In genomic region chr16:89706446-89707260, GRCh38 we compare ENCODE assay signal across 15 cellular contexts. TPM values are rescaled to one million over a fixed set of nuclear protein-coding genes. Genes with fewer than 3 reads are reported as not detected.
A peak's percentile ranks its signal among the peaks of the same experiment; 100 is the strongest.
DNase-seq lines count a peak whose midpoint lies in the region; ATAC-seq, FAIRE-seq and TF ChIP-seq lines count a peak whose summit lies in the region.
"Had no signal": no experiment of that assay in that cellular context is flagged by ENCODE, and none has a peak within 500 bp of the region (broad histone marks: within the 10 kb centered on the region; RNA-seq: fewer than 3 reads in every experiment).

No MANE protein-coding gene starts in this region.

- H3K4ac ChIP-seq in H1 (replicated peaks; ENCODE audit: insufficient read length, low read depth, low read length) = no peak overlapping the region

- CTCF ChIA-PET in mammary epithelial cell (lab: Charles Lee; ENCODE audit: low non-redundant PET) = interaction anchor here (0.6 to 1.0 kb wide), 3 partner anchors 53 to 154 kb away, joined by 4 read pairs; no protein-coding TSS in a partner anchor
- CTCF ChIA-PET in MCF 10A (lab: Yijun Ruan, JAX) = interaction anchor here (0.8 to 1.5 kb wide), 12 partner anchors 8 to 217 kb away, joined by 3 to 10 read pairs (median 4); partner anchors contain the start of gene TUBB3
- CTCF ChIA-PET in H1 (lab: Charles Lee; ENCODE audit: partially characterized antibody) = interaction anchor here (0.6 to 7.2 kb wide), 43 partner anchors 8 to 906 kb away, joined by 3 to 69 read pairs (median 4); partner anchors contain the start of genes FANCA and VPS9D1

- no peak overlapping the region for H3K18ac ChIP-seq in H1 (ENCODE audit: extremely low read depth, low read length)

- TF ChIP-seq CTCF in mammary epithelial cell (conservative IDR thresholded peaks at IDR 0.05 in 1 of 2, IDR thresholded peaks at IDR 0.05 in 1 of 2; ENCODE audit: extremely low read depth in 1 of 2, insufficient read depth in 1 of 2, low read depth in 1 of 2, low read length in 2 of 2) (no peak), MCF 10A (IDR thresholded peaks at IDR 0.05; ENCODE audit: unreplicated experiment) (no peak), Loucy (conservative IDR thresholded peaks at IDR 0.05; ENCODE audit: low read length) (no peak), H1 (IDR thresholded peaks at IDR 0.05; ENCODE audit: control extremely low read depth in 1 of 3, insufficient read depth in 1 of 3, low read depth in 1 of 3, low read length in 3 of 3) (no peak), ovary (IDR thresholded peaks at IDR 0.05) (no peak), GM20000 (IDR thresholded peaks at IDR 0.05; ENCODE audit: extremely low read depth, missing control alignments) (no peak)

- no peak overlapping the region for H3K14ac ChIP-seq in H1 (ENCODE audit: insufficient read length)

- H3F3A ChIP-seq in Loucy (ENCODE audit: low read depth) = no peaks in the 10 kb centered on the region

- H2BK12ac ChIP-seq in H1 (ENCODE audit: low read depth, low read length) = no peak overlapping the region; the same call in 1 of the 2 replicates

- H3K27ac Mint-ChIP-seq in MCF 10A (ENCODE audit: low read depth, unreplicated experiment) = no peak overlapping the region
- H3K27ac Mint-ChIP-seq: activated naive CD8-positive, alpha-beta T cell; activated T-cell treated with anti-CD3 and anti-CD28 coated beads, Interleukin-2, amount 50 U/mL, for 24 hours; memory B cell had no signal

- H4K91ac ChIP-seq in H1 (replicated peaks; ENCODE audit: insufficient read length, low read length) = no peak overlapping the region

- DNase-seq in mammary epithelial cell = no peak
- no peak for DNase-seq in MCF 10A (ENCODE audit: unreplicated experiment)
- DNase-seq in H1 (ENCODE audit: low read depth in 1 of 2, low spot score in 2 of 2) = no peak
- DNase-seq in ovary = peak in 3 of 5 donors; percentile 9 to 42 (median 35)
- DNase-seq in GM20000 (ENCODE audit: low spot score) = no peak

- BruUV-seq in mammary epithelial cell (replicated peaks; lab: Mats Ljungman, UMichigan) (no TSS peak), MCF 10A (replicated peaks; lab: Mats Ljungman, UMichigan) (no TSS peak)

- no peaks in the 10 kb centered on the region for H3K9me3 ChIP-seq in mammary epithelial cell (replicated peaks; ENCODE audit: insufficient read depth, low read length)
- H3K9me3 ChIP-seq in Loucy (ENCODE audit: insufficient read depth, low read depth, low read length) = no peaks in the 10 kb centered on the region
- H3K9me3 ChIP-seq in H1 (ENCODE audit: insufficient read depth in 2 of 2, low read depth in 1 of 2, low read length in 1 of 2) = no peaks in the 10 kb centered on the region
- no peaks in the 10 kb centered on the region for H3K9me3 ChIP-seq in ovary

- dilution Hi-C loops in mammary epithelial cell (cut with HindIII; ENCODE audit: low sequenced_read_pairs) = no loop called here

- no peak for FAIRE-seq in H1 (lab: Jason Lieb, UNC)
- FAIRE-seq: RCC 7860, urothelium cell line had no signal

- no peak overlapping the region for H2BK5ac ChIP-seq in H1 (ENCODE audit: low read depth, low read length)

- no peak overlapping the region for H3K56ac ChIP-seq in H1 (replicated peaks; ENCODE audit: insufficient read length, low read depth, low read length)

- peaks cover 2% of the 10 kb centered on the region; the same call in 1 of the 2 replicates for H3K23me2 ChIP-seq in H1 (ENCODE audit: low read depth, low read length)

- H2BK20ac ChIP-seq in H1 (ENCODE audit: low read length) = no peak overlapping the region

- peaks cover 3% of the 10 kb centered on the region for H3K4me1 ChIP-seq in mammary epithelial cell (ENCODE audit: insufficient read depth, low read length)
- H3K4me1 ChIP-seq in Loucy (ENCODE audit: insufficient read depth, low read length, poor library complexity, severe bottlenecking) = peaks cover 2% of the 10 kb centered on the region
- peaks cover 0 to 18% (median 11%) of the 10 kb centered on the region in 4 experiments; a peak in 6 of 7 replicates for H3K4me1 ChIP-seq in H1 (replicated peaks in 1 of 4; ENCODE audit: control insufficient read depth in 3 of 4, insufficient read depth in 4 of 4, low read length in 3 of 4)
- peaks cover 4% of the 10 kb centered on the region for H3K4me1 ChIP-seq in ovary (ENCODE audit: insufficient read depth)

- no peaks in the 10 kb centered on the region for H3K9me2 ChIP-seq in Loucy (replicated peaks; ENCODE audit: low read depth, low read length)

- H3K27me3 ChIP-seq in mammary epithelial cell (ENCODE audit: insufficient read depth, low read length) (no peaks in the 10 kb centered on the region), Loucy (ENCODE audit: insufficient read depth, low read length, poor library complexity, severe bottlenecking) (no peaks in the 10 kb centered on the region), H1 (replicated peaks in 1 of 4; ENCODE audit: control insufficient read depth in 3 of 4, extremely low read depth in 1 of 4, insufficient read depth in 3 of 4, low read length in 3 of 4) (peaks cover 0 to 9% (median 2%) of the 10 kb centered on the region in 4 experiments; a peak in 3 of 7 replicates), ovary (no peaks in the 10 kb centered on the region)

- TF ChIP-seq RAD21 in H1 (IDR thresholded peaks at IDR 0.05 in 1 of 2, conservative IDR thresholded peaks at IDR 0.05 in 1 of 2; ENCODE audit: low read depth in 2 of 2, low read length in 2 of 2) = no peak

- no peaks in the 10 kb centered on the region for H3K4me1 Mint-ChIP-seq in MCF 10A (ENCODE audit: insufficient read depth, unreplicated experiment)
- H3K4me1 Mint-ChIP-seq: nephron had no signal

- H2AK5ac ChIP-seq in H1 (ENCODE audit: low read depth, low read length) = no peak overlapping the region

- no peak overlapping the region for H3K23ac ChIP-seq in H1 (ENCODE audit: insufficient read length)

- H3K27me3 Mint-ChIP-seq in MCF 10A (ENCODE audit: insufficient read depth, unreplicated experiment) = no peaks in the 10 kb centered on the region
- H3K27me3 Mint-ChIP-seq: activated naive CD8-positive, alpha-beta T cell; activated T-cell treated with anti-CD3 and anti-CD28 coated beads, Interleukin-2, amount 50 U/mL, for 24 hours; memory B cell had no signal

- no peak overlapping the region; the same call in 1 of the 2 replicates for H2BK15ac ChIP-seq in H1 (ENCODE audit: low read length)

- H3K4me3 ChIP-seq in mammary epithelial cell (replicated peaks in 1 of 3; ENCODE audit: insufficient read depth in 1 of 3, low read depth in 2 of 3, low read length in 3 of 3) (no peak overlapping the region), Loucy (ENCODE audit: low read length, poor library complexity, severe bottlenecking) (peak overlapping the region; percentile 35), H1 (ENCODE audit: extremely low read depth in 1 of 4, insufficient read depth in 2 of 4, low read depth in 3 of 4, low read length in 4 of 4) (peak overlapping the region in 1 of 4 experiments; percentile 22; a peak in 2 of 8 replicates), ovary (no peak overlapping the region)

- H3K27ac ChIP-seq in mammary epithelial cell (ENCODE audit: insufficient read depth, low read depth, low read length) (no peak overlapping the region), H1 (ENCODE audit: low read depth, low read length) (no peak overlapping the region), ovary (no peak overlapping the region)

- in situ Hi-C loops in mammary epithelial cell (cut with MboI; ENCODE audit: low sequenced_read_pairs in 2 of 2) = no loop called here

- ATAC-seq in activated CD4-positive, CD25-positive, alpha-beta regulatory T cell treated with anti-CD3 and anti-CD28 coated beads, Interleukin-2, amount 50 U/mL, for 24 hours = no peak
- ATAC-seq in GM18909 (IDR thresholded peaks at IDR 0.05; ENCODE audit: poor library complexity, unreplicated experiment) = no peak

- H4K8ac ChIP-seq in H1 (ENCODE audit: extremely low read depth, insufficient read depth, low read length) = peak overlapping the region; percentile 93

- H3K9ac ChIP-seq in mammary epithelial cell (ENCODE audit: insufficient read depth, low read length) = no peak overlapping the region
- no peak overlapping the region for H3K9ac ChIP-seq in Loucy (ENCODE audit: low read depth, low read length, poor library complexity, severe bottlenecking)
- no peak overlapping the region; a peak in 1 of 7 replicates for H3K9ac ChIP-seq in H1 (replicated peaks in 1 of 4; ENCODE audit: extremely low read depth in 1 of 4, low read depth in 3 of 4, low read length in 3 of 4)

- no peak for TF ChIP-seq POLR2A in H1 (IDR thresholded peaks at IDR 0.05; ENCODE audit: control extremely low read depth in 1 of 2, low read depth in 2 of 2, low read length in 2 of 2)
- no peak for TF ChIP-seq POLR2A in ovary (IDR thresholded peaks at IDR 0.05)

- no peaks in the 10 kb centered on the region for H3K36me3 Mint-ChIP-seq in MCF 10A (ENCODE audit: insufficient read depth, unreplicated experiment)
- H3K36me3 Mint-ChIP-seq: activated naive CD8-positive, alpha-beta T cell; brain; memory B cell had no signal

- peak overlapping the region; percentile 23 for H2AFZ ChIP-seq in mammary epithelial cell (ENCODE audit: low read depth, low read length)
- H2AFZ ChIP-seq in Loucy (ENCODE audit: low read length) = peak overlapping the region; percentile 30; the same call in 1 of the 2 replicates
- no peak overlapping the region for H2AFZ ChIP-seq in H1 (ENCODE audit: low read length)

- POLR2A ChIA-PET in MCF 10A (lab: Yijun Ruan, JAX) = interaction anchor here (0.6 to 6.1 kb wide), 4 partner anchors 8 to 19 kb away, joined by 3 to 40 read pairs (median 4); partner anchors contain the start of gene VPS9D1
- POLR2A ChIA-PET in H1 (lab: Charles Lee; ENCODE audit: partially characterized antibody) = interaction anchor here (0.6 to 16.7 kb wide), 9 partner anchors 10 to 217 kb away, joined by 3 to 193 read pairs (median 4); partner anchors contain the start of genes TCF25, TUBB3 and VPS9D1

- no peaks in the 10 kb centered on the region for H3K9me3 Mint-ChIP-seq in MCF 10A (ENCODE audit: unreplicated experiment)
- H3K9me3 Mint-ChIP-seq: activated T-cell treated with anti-CD3 and anti-CD28 coated beads, Interleukin-2, amount 50 U/mL, for 24 hours; memory B cell; nephron had no signal

- intact Hi-C loops in mammary epithelial cell (cut with micrococcal nuclease) = loop anchor here (1.0 to 10.0 kb wide), 4 partner anchors 87 to 318 kb away; no protein-coding TSS in a partner anchor
- intact Hi-C loops in MCF 10A (cut with micrococcal nuclease) = no loop called here
- intact Hi-C loops in ovary (cut with DNase I) = loop anchor here in 3 of 4 donors (5.0 to 10.0 kb wide), 3 partner anchors 88 to 156 kb away; no protein-coding TSS in a partner anchor

- H3K4me2 ChIP-seq in mammary epithelial cell (ENCODE audit: insufficient read depth, low read depth, low read length) (no peak overlapping the region), Loucy (ENCODE audit: low read depth, low read length, poor library complexity, severe bottlenecking) (peak overlapping the region; percentile 57), H1 (ENCODE audit: insufficient read depth in 1 of 2, low read depth in 2 of 2, low read length in 2 of 2) (peak overlapping the region in 1 of 2 experiments; percentile 46; a peak in 2 of 4 replicates)

- H4K20me1 ChIP-seq in mammary epithelial cell (ENCODE audit: insufficient read depth, low read length) = no peaks in the 10 kb centered on the region
- no peaks in the 10 kb centered on the region for H4K20me1 ChIP-seq in Loucy (ENCODE audit: insufficient read depth, low read length, poor library complexity, severe bottlenecking)
- H4K20me1 ChIP-seq in H1 (replicated peaks in 1 of 2; ENCODE audit: control insufficient read depth in 1 of 2, insufficient read depth in 2 of 2, low read length in 2 of 2) = peaks cover 0 to 5% of the 10 kb centered on the region in 2 experiments

- H3K36me3 ChIP-seq in mammary epithelial cell (ENCODE audit: insufficient read depth, low read length) = no peaks in the 10 kb centered on the region
- H3K36me3 ChIP-seq in Loucy (ENCODE audit: insufficient read depth, low read length) = no peaks in the 10 kb centered on the region
- H3K36me3 ChIP-seq in H1 (ENCODE audit: control insufficient read depth in 2 of 4, insufficient read depth in 4 of 4, low read length in 3 of 4) = no peaks in the 10 kb centered on the region
- no peaks in the 10 kb centered on the region for H3K36me3 ChIP-seq in ovary

- no peak overlapping the region for H3K4me3 Mint-ChIP-seq in MCF 10A (ENCODE audit: unreplicated experiment)
- H3K4me3 Mint-ChIP-seq: activated T-cell treated with anti-CD3 and anti-CD28 coated beads, Interleukin-2, amount 50 U/mL, for 24 hours had no signal

- H4K5ac ChIP-seq in H1 (ENCODE audit: insufficient read length, low read depth, low read length) = no peak overlapping the region

- TF ChIP-seq EP300 in H1 (IDR thresholded peaks at IDR 0.05; ENCODE audit: borderline replicate concordance in 1 of 2, low read depth in 2 of 2, low read length in 2 of 2) (no peak), ovary (IDR thresholded peaks at IDR 0.05) (no peak)

- WGBS in mammary epithelial cell (ENCODE audit: low coverage, missing lambda C conversion rate) = 72% methylated on average over 6 of the region's 15 CpGs
- 91% methylated on average over 15 of the region's 15 CpGs; no CpG with 5 or more reads in 1 of the 2 experiments for WGBS in H1 (ENCODE audit: extremely low coverage in 1 of 2, insufficient coverage in 1 of 2, insufficient read length in 1 of 2, insufficient replicate concordance in 2 of 2, low coverage in 1 of 2, low lambda C conversion rate in 2 of 2, missing lambda C conversion rate in 1 of 2), 2 experiments
- 64 to 73% (median 71%) methylated on average over 15 of the region's 15 CpGs for WGBS in ovary, 3 donors

- H3K79me2 ChIP-seq in mammary epithelial cell (ENCODE audit: insufficient read depth, low read length) = no peaks in the 10 kb centered on the region
- no peaks in the 10 kb centered on the region for H3K79me2 ChIP-seq in Loucy (ENCODE audit: insufficient read depth, low read length)
- no peaks in the 10 kb centered on the region for H3K79me2 ChIP-seq in H1 (ENCODE audit: control insufficient read depth in 1 of 2, insufficient read depth in 2 of 2, low read length in 2 of 2)

- H2BK120ac ChIP-seq in H1 (replicated peaks; ENCODE audit: low read depth, low read length) = peak overlapping the region; percentile 64

- no peaks in the 10 kb centered on the region for H3K79me1 ChIP-seq in H1 (ENCODE audit: low read depth, low read length)

RNA-seq across cellular contexts. Expression of gene SPATA2L, which starts 5.1 kb away (rescaled TPM):
- total RNA-seq in mammary epithelial cell (1 to 10 TPM; 6.8 to 7.4 TPM), MCF 10A (2022) (12.1 and 12.5 TPM in 2 replicates), ovary (10 to 100 TPM in 4 of 7 donors, 1 to 10 TPM in 3; 3.6 to 29.8 (median 11.1) TPM)
- polyA plus RNA-seq in mammary epithelial cell (3.2 TPM), H1 (2011; rRNA removed) (9.3 and 17.7 TPM in 2 replicates), ovary (1 to 10 TPM in 1 of 2 donors, under 1 TPM in 1; 0.42 to 4.8 TPM)
- polyA minus RNA-seq in mammary epithelial cell = 0.36 TPM
- total RNA-seq in H1 (2021; fragmentation: NEBNext Ultra II Directional; extraction: Animal tissue kit (Norgen Biotek cat#: 25700)) = 12.5 and 12.7 TPM in 2 replicates
- 13.4 TPM for polyA plus RNA-seq in H1 (2011; cell fraction: cytosol; rRNA removed)
- polyA plus RNA-seq in H1 (2011; cell fraction: nucleus; rRNA removed) = 16.3 TPM
- 5.2 to 10.1 TPM (median 9.8 TPM) in 4 replicates for polyA plus RNA-seq in H1 (2012, experiment 1 of 2)
- 10.5 TPM for polyA plus RNA-seq in H1 (2012, experiment 2 of 2)
- polyA plus RNA-seq in H1 (2013, experiment 1 of 2) = 5.4 TPM
- polyA plus RNA-seq in H1 (2013, experiment 2 of 2) = 4.9 TPM
- 3.4 and 3.5 TPM in 2 replicates for polyA minus RNA-seq in H1 (2011; rRNA and poly(A)+ RNA removed)
- 9.9 TPM for polyA minus RNA-seq in H1 (2011; cell fraction: cytosol; rRNA and poly(A)+ RNA removed)
- polyA minus RNA-seq in H1 (2011; cell fraction: nucleus; rRNA and poly(A)+ RNA removed) = 16.0 TPM

RNA-seq across cellular contexts. Expression of gene VPS9D1, which starts 14.0 kb away (rescaled TPM):
- 1 to 10 TPM; 4.3 to 8.0 TPM for total RNA-seq in mammary epithelial cell
- polyA plus RNA-seq in mammary epithelial cell = 3.5 TPM
- 2.7 TPM for polyA minus RNA-seq in mammary epithelial cell
- total RNA-seq in MCF 10A (2022) = 12.0 and 13.2 TPM in 2 replicates
- total RNA-seq in H1 (2021; fragmentation: NEBNext Ultra II Directional; extraction: Animal tissue kit (Norgen Biotek cat#: 25700)) = 5.4 and 5.8 TPM in 2 replicates
- 2.9 and 6.0 TPM in 2 replicates for polyA plus RNA-seq in H1 (2011; rRNA removed)
- 4.7 TPM for polyA plus RNA-seq in H1 (2011; cell fraction: cytosol; rRNA removed)
- 26.8 TPM for polyA plus RNA-seq in H1 (2011; cell fraction: nucleus; rRNA removed)
- polyA plus RNA-seq in H1 (2012, experiment 1 of 2) = 3.1 to 5.6 TPM (median 5.0 TPM) in 4 replicates
- polyA plus RNA-seq in H1 (2012, experiment 2 of 2) = 3.6 TPM
- polyA plus RNA-seq in H1 (2013, experiment 1 of 2) = 2.7 TPM
- polyA plus RNA-seq in H1 (2013, experiment 2 of 2) = 2.2 TPM
- 1.1 and 1.4 TPM in 2 replicates for polyA minus RNA-seq in H1 (2011; rRNA and poly(A)+ RNA removed)
- polyA minus RNA-seq in H1 (2011; cell fraction: cytosol; rRNA and poly(A)+ RNA removed) = 1.8 TPM
- polyA minus RNA-seq in H1 (2011; cell fraction: nucleus; rRNA and poly(A)+ RNA removed) = 4.0 TPM
- total RNA-seq in ovary = 10 to 100 TPM in 4 of 7 donors, 1 to 10 TPM in 3; 4.2 to 15.5 (median 10.0) TPM
- 1 to 10 TPM in 1 of 2 donors, under 1 TPM in 1; 0.50 to 9.7 TPM for polyA plus RNA-seq in ovary

RNA-seq across cellular contexts. Expression of gene ZNF276, which starts 14.7 kb away (rescaled TPM):
- total RNA-seq in mammary epithelial cell (10 to 100 TPM; 11.5 to 20.4 TPM), MCF 10A (2022) (32.7 and 33.6 TPM in 2 replicates), ovary (10 to 100 TPM; 21.7 to 39.9 (median 28.3) TPM)
- polyA plus RNA-seq in mammary epithelial cell (9.8 TPM), H1 (2011; rRNA removed) (6.4 and 10.0 TPM in 2 replicates), ovary (10 to 100 TPM in 1 of 2 donors, 1 to 10 TPM in 1; 7.1 to 25.2 TPM)
- 4.3 TPM for polyA minus RNA-seq in mammary epithelial cell
- 9.3 and 9.6 TPM in 2 replicates for total RNA-seq in H1 (2021; fragmentation: NEBNext Ultra II Directional; extraction: Animal tissue kit (Norgen Biotek cat#: 25700))
- polyA plus RNA-seq in H1 (2011; cell fraction: cytosol; rRNA removed) = 8.0 TPM
- 32.3 TPM for polyA plus RNA-seq in H1 (2011; cell fraction: nucleus; rRNA removed)
- polyA plus RNA-seq in H1 (2012, experiment 1 of 2) = 7.8 to 13.8 TPM (median 13.0 TPM) in 4 replicates
- polyA plus RNA-seq in H1 (2012, experiment 2 of 2) = 3.1 TPM
- 3.9 TPM for polyA plus RNA-seq in H1 (2013, experiment 1 of 2)
- 3.3 TPM for polyA plus RNA-seq in H1 (2013, experiment 2 of 2)
- polyA minus RNA-seq in H1 (2011; rRNA and poly(A)+ RNA removed) = 4.4 and 6.2 TPM in 2 replicates
- polyA minus RNA-seq in H1 (2011; cell fraction: cytosol; rRNA and poly(A)+ RNA removed) = 11.2 TPM
- 11.4 TPM for polyA minus RNA-seq in H1 (2011; cell fraction: nucleus; rRNA and poly(A)+ RNA removed)

RNA-seq across cellular contexts. Expression of gene CDK10, which starts 20.2 kb away (rescaled TPM):
- total RNA-seq in mammary epithelial cell (10 to 100 TPM; 38.5 to 72.0 TPM), MCF 10A (2022) (73.0 and 83.4 TPM in 2 replicates), ovary (10 to 100 TPM; 22.8 to 62.1 (median 51.9) TPM)
- polyA plus RNA-seq in mammary epithelial cell (42.1 TPM), H1 (2011; rRNA removed) (49.5 and 87.5 TPM in 2 replicates), ovary (10 to 100 TPM; 16.9 to 54.5 TPM)
- polyA minus RNA-seq in mammary epithelial cell = 13.5 TPM
- 76.8 and 83.9 TPM in 2 replicates for total RNA-seq in H1 (2021; fragmentation: NEBNext Ultra II Directional; extraction: Animal tissue kit (Norgen Biotek cat#: 25700))
- 91.7 TPM for polyA plus RNA-seq in H1 (2011; cell fraction: cytosol; rRNA removed)
- 406 TPM for polyA plus RNA-seq in H1 (2011; cell fraction: nucleus; rRNA removed)
- 82.0 to 144 TPM (median 116 TPM) in 4 replicates for polyA plus RNA-seq in H1 (2012, experiment 1 of 2)
- polyA plus RNA-seq in H1 (2012, experiment 2 of 2) = 45.2 TPM
- polyA plus RNA-seq in H1 (2013, experiment 1 of 2) = 49.2 TPM
- polyA plus RNA-seq in H1 (2013, experiment 2 of 2) = 43.1 TPM
- 36.6 and 43.1 TPM in 2 replicates for polyA minus RNA-seq in H1 (2011; rRNA and poly(A)+ RNA removed)
- 64.7 TPM for polyA minus RNA-seq in H1 (2011; cell fraction: cytosol; rRNA and poly(A)+ RNA removed)
- 58.6 TPM for polyA minus RNA-seq in H1 (2011; cell fraction: nucleus; rRNA and poly(A)+ RNA removed)

RNA-seq across cellular contexts. Expression of gene SPATA33, which starts 49.0 kb away (rescaled TPM):
- total RNA-seq in mammary epithelial cell (10 to 100 TPM in 1 of 2 donors, 1 to 10 TPM in 1; 2.2 to 11.2 TPM), MCF 10A (2022) (7.2 and 9.5 TPM in 2 replicates), ovary (1 to 10 TPM; 1.5 to 8.2 (median 5.8) TPM)
- polyA plus RNA-seq in mammary epithelial cell (6.4 TPM), H1 (2011; rRNA removed) (5.4 and 8.4 TPM in 2 replicates), ovary (1 to 10 TPM; 3.4 to 3.7 TPM)
- polyA minus RNA-seq in mammary epithelial cell = 3.5 TPM
- total RNA-seq in H1 (2021; fragmentation: NEBNext Ultra II Directional; extraction: Animal tissue kit (Norgen Biotek cat#: 25700)) = 13.5 and 16.9 TPM in 2 replicates
- 6.2 TPM for polyA plus RNA-seq in H1 (2011; cell fraction: cytosol; rRNA removed)
- 7.4 TPM for polyA plus RNA-seq in H1 (2011; cell fraction: nucleus; rRNA removed)
- polyA plus RNA-seq in H1 (2012, experiment 1 of 2) = 6.9 to 11.5 TPM (median 10.4 TPM) in 4 replicates
- polyA plus RNA-seq in H1 (2012, experiment 2 of 2) = 7.0 TPM
- 14.6 TPM for polyA plus RNA-seq in H1 (2013, experiment 1 of 2)
- polyA plus RNA-seq in H1 (2013, experiment 2 of 2) = 15.6 TPM
- polyA minus RNA-seq in H1 (2011; rRNA and poly(A)+ RNA removed) = 6.0 TPM in 2 replicates
- polyA minus RNA-seq in H1 (2011; cell fraction: cytosol; rRNA and poly(A)+ RNA removed) = 11.2 TPM
- 8.0 TPM for polyA minus RNA-seq in H1 (2011; cell fraction: nucleus; rRNA and poly(A)+ RNA removed)

Comparison
In these comparisons a context has a peak if more than half of its experiments do, and no peak if none do; other contexts are left out.
1. DNase-seq: peak in ovary (3 of 5); none in mammary epithelial cell (single experiment), MCF 10A (single experiment), H1 (0 of 2) and GM20000 (single experiment).